In genomic region chr5:3382782-3383181, GRCh38 we compare ENCODE assay signal across 20 cellular contexts.
DNase-seq lines count a peak whose midpoint lies in the region; ATAC-seq and TF ChIP-seq lines count a peak whose summit lies in the region.
"Had no signal": no experiment of that assay in that cellular context is flagged by ENCODE, and none has a peak within 500 bp of the region (broad histone marks: within the 10 kb centered on the region; RNA-seq: fewer than 3 reads in every experiment).

No MANE protein-coding gene starts in this region.

- H3K27ac ChIP-seq in vagina, result no peak overlapping the region
- H3K27ac ChIP-seq: 22Rv1 had no signal

- no peaks in the 10 kb centered on the region for H3K4me1 Mint-ChIP-seq in activated CD8-positive, alpha-beta memory T cell treated with anti-CD3 and anti-CD28 coated beads, Interleukin-2, amount 10 ng/mL, durations not matched to agents 7 days and 5 days
- H3K4me1 Mint-ChIP-seq: B cell; CD4-positive, alpha-beta memory T cell had no signal

- H3K27me3 ChIP-seq in vagina, result no peaks in the 10 kb centered on the region

- H3K4me3 Mint-ChIP-seq in activated CD8-positive, alpha-beta memory T cell treated with anti-CD3 and anti-CD28 coated beads, Interleukin-2, amount 10 ng/mL, durations not matched to agents 7 days and 5 days, result no peak overlapping the region
- H3K4me3 Mint-ChIP-seq: B cell; CD4-positive, alpha-beta memory T cell; HFFc6 had no signal

- no peak for ATAC-seq in activated CD8-positive, alpha-beta memory T cell treated with anti-CD3 and anti-CD28 coated beads, Interleukin-2, amount 10 ng/mL, durations not matched to agents 7 days and 5 days
- no peak for ATAC-seq in GM19023 (IDR thresholded peaks at IDR 0.05; ENCODE audit: unreplicated experiment)

- H3K4me1 ChIP-seq in vagina, result no peaks in the 10 kb centered on the region
- H3K4me1 ChIP-seq: HAP-1 had no signal

- TF ChIP-seq POLR2A in vagina (IDR thresholded peaks at IDR 0.05), result no peak

- H3K36me3 ChIP-seq in vagina, result no peaks in the 10 kb centered on the region
- H3K36me3 ChIP-seq: HAP-1 had no signal

- peak; percentile 12 for DNase-seq in activated CD8-positive, alpha-beta memory T cell treated with anti-CD3 and anti-CD28 coated beads, Interleukin-2, amount 10 ng/mL, durations not matched to agents 7 days and 5 days
- no peak for DNase-seq in activated CD8-positive, alpha-beta memory T cell treated with anti-CD3 and anti-CD28 coated beads, Interleukin-2, amount 50 U/mL, for 4 hours
- DNase-seq in NAMALWA (ENCODE audit: low spot score) (peak; percentile 33), islet precursor cell (peak; percentile 28), vagina (ENCODE audit: extremely low spot score in 2 of 2) (peak; percentile 25 to 64), putamen (ENCODE audit: low spot score) (no peak), NCI-H1092 (lab: John Stamatoyannopoulos, UW) (no peak)
- DNase-seq: C1 segment of cervical spinal cord; Calu3; CD4-positive, alpha-beta memory T cell; COR-L47; DMS53; DMS79 treated with DMSO at 0.1 percent for 48 hours; GF-D8; GOT3; HFFc6 had no signal

- CTCF ChIA-PET in activated CD8-positive, alpha-beta memory T cell treated with anti-CD3 and anti-CD28 coated beads, Interleukin-2, amount 10 ng/mL, durations not matched to agents 7 days and 5 days (lab: Charles Lee), result no interaction called here

- no peak overlapping the region for H3K4me3 ChIP-seq in vagina
- H3K4me3 ChIP-seq: HAP-1 had no signal

- no peak for TF ChIP-seq CTCF in vagina (IDR thresholded peaks at IDR 0.05)

- H3K27ac Mint-ChIP-seq in activated CD8-positive, alpha-beta memory T cell treated with anti-CD3 and anti-CD28 coated beads, Interleukin-2, amount 10 ng/mL, durations not matched to agents 7 days and 5 days, result no peak overlapping the region
- H3K27ac Mint-ChIP-seq: B cell; CD4-positive, alpha-beta memory T cell; HFFc6 had no signal

- H3K9me3 Mint-ChIP-seq in activated CD8-positive, alpha-beta memory T cell treated with anti-CD3 and anti-CD28 coated beads, Interleukin-2, amount 10 ng/mL, durations not matched to agents 7 days and 5 days (ENCODE audit: low read depth), result peaks cover 13% of the 10 kb centered on the region

- no peaks in the 10 kb centered on the region for H3K36me3 Mint-ChIP-seq in activated CD8-positive, alpha-beta memory T cell treated with anti-CD3 and anti-CD28 coated beads, Interleukin-2, amount 10 ng/mL, durations not matched to agents 7 days and 5 days
- H3K36me3 Mint-ChIP-seq: CD4-positive, alpha-beta memory T cell had no signal

- intact Hi-C loops in vagina (cut with DNase I), result no loop called here

- H3K9me3 ChIP-seq in vagina, result no peaks in the 10 kb centered on the region
- H3K9me3 ChIP-seq: HAP-1 had no signal

- H3K27me3 Mint-ChIP-seq in activated CD8-positive, alpha-beta memory T cell treated with anti-CD3 and anti-CD28 coated beads, Interleukin-2, amount 10 ng/mL, durations not matched to agents 7 days and 5 days, result no peaks in the 10 kb centered on the region
- H3K27me3 Mint-ChIP-seq: B cell; CD4-positive, alpha-beta memory T cell had no signal

Comparison
In these comparisons a context has a peak if more than half of its experiments do, and no peak if none do; other contexts are left out.
1. DNase-seq: peak in activated CD8-positive, alpha-beta memory T cell treated with anti-CD3 and anti-CD28 coated beads, Interleukin-2, amount 10 ng/mL, durations not matched to agents 7 days and 5 days (single experiment), NAMALWA (single experiment), islet precursor cell (single experiment) and vagina (2 of 2); none in activated CD8-positive, alpha-beta memory T cell treated with anti-CD3 and anti-CD28 coated beads, Interleukin-2, amount 50 U/mL, for 4 hours (single experiment), putamen (single experiment) and NCI-H1092 (single experiment).